8 cellular contexts compared by ENCODE assay signal in the genomic region with DNA sequence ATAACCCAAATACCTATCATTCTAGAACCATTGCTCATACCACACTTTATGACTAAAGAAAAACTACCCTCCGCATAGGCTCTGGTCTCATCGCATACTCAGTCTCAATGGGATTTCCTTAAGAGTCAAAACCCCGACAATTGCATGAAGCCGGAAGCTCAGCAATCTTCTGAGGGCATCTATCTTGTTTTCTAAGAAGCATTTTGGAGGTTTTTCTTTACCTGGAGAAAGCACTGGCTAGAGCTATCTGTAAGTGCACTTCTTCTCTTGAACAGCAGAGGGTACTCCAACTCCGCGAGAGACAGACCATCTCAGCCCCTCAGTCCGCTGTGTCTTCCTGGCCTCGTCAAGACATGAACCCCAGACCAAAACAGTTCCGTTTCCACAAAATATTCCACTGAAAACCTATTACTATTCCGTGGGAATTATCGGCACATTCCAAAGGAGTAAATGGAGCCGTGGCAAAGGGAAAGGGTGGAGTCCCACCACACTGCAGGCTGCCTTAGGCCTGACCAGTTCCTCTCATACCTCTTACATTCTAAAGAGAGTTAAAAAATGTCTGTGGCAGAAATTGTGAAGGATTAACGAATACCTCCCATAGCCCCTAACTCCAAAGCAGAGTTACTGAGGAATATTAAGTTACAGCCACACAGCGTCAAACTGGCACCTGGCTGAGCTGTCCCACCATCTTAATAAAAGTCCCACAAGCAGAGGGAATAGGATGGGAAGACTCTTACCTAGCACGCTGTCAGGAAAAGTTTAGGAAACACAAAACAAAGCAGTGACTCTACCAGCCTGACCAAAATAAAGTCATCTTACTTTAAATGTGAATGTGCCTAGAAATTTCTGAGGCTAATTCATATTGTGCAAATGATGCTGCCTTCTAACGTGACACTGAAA.
DNase-seq lines count a peak whose midpoint lies in the region; ATAC-seq and TF ChIP-seq lines count a peak whose summit lies in the region.

No MANE protein-coding gene starts in this region.

- TF ChIP-seq CTCF in WTC11 (IDR thresholded peaks at IDR 0.05), result peak; percentile 83

- H3K4me3 Mint-ChIP-seq in WTC11 (peak overlapping the region; percentile 49), memory B cell (peak overlapping the region; percentile 58)
- H3K4me3 Mint-ChIP-seq in effector memory CD8-positive, alpha-beta T cell, result no peak overlapping the region

- H3K27me3 Mint-ChIP-seq in WTC11 (ENCODE audit: low read depth) (no peaks in the 10 kb centered on the region), memory B cell (no peaks in the 10 kb centered on the region)
- H3K27me3 Mint-ChIP-seq in effector memory CD8-positive, alpha-beta T cell, result no peaks in the 10 kb centered on the region

- DNase-seq in AML-193 (lab: John Stamatoyannopoulos, UW), result peak; percentile 1 to 11
- DNase-seq in NCI-H1694 treated with DMSO at 0.1 percent for 48 hours (lab: John Stamatoyannopoulos, UW), result peak; percentile 33
- peak; percentile 62 for DNase-seq in WTC11 (ENCODE audit: low spot score)
- peak; percentile 0 to 5 (median 3) for DNase-seq in effector memory CD8-positive, alpha-beta T cell
- DNase-seq in memory B cell (ENCODE audit: low spot score in 2 of 2), result peak; percentile 42 to 47
- peak in 37 of 49 donors; percentile 1 to 58 (median 16) for DNase-seq in substantia nigra (lab: John Stamatoyannopoulos, UW)

- H3K36me3 Mint-ChIP-seq in WTC11 (no peaks in the 10 kb centered on the region), memory B cell (no peaks in the 10 kb centered on the region)
- H3K36me3 Mint-ChIP-seq in effector memory CD8-positive, alpha-beta T cell (ENCODE audit: insufficient read depth), result no peaks in the 10 kb centered on the region

- H3K9me3 Mint-ChIP-seq in WTC11 (no peaks in the 10 kb centered on the region), memory B cell (no peaks in the 10 kb centered on the region)
- H3K9me3 Mint-ChIP-seq in effector memory CD8-positive, alpha-beta T cell, result no peaks in the 10 kb centered on the region

- H3K27ac ChIP-seq in substantia nigra (ENCODE audit: low read depth, low read length, poor library complexity, severe bottlenecking), result no peak overlapping the region

- CTCF ChIA-PET in WTC11 (lab: Charles Lee), result interaction anchor here (0.6 to 1.5 kb wide), 37 partner anchors 9 to 1042 kb away, joined by 3 to 13 read pairs (median 3); no protein-coding TSS in a partner anchor

- no peak overlapping the region for H3K27ac Mint-ChIP-seq in WTC11
- no peak overlapping the region for H3K27ac Mint-ChIP-seq in effector memory CD8-positive, alpha-beta T cell
- no peak overlapping the region for H3K27ac Mint-ChIP-seq in memory B cell

- POLR2A ChIA-PET in WTC11 (lab: Charles Lee), result no interaction called here

- peaks cover 18% of the 10 kb centered on the region for H3K4me1 Mint-ChIP-seq in WTC11
- peaks cover 0 to 4% of the 10 kb centered on the region in 2 donors for H3K4me1 Mint-ChIP-seq in effector memory CD8-positive, alpha-beta T cell (ENCODE audit: low read depth in 2 of 2)
- peaks cover 7% of the 10 kb centered on the region for H3K4me1 Mint-ChIP-seq in memory B cell

- peak; percentile 98 for ATAC-seq in GM18519 (IDR thresholded peaks at IDR 0.05; ENCODE audit: low FRiP score, unreplicated experiment)
- peak; percentile 100 for ATAC-seq in HG02970 (IDR thresholded peaks at IDR 0.05; ENCODE audit: low FRiP score, unreplicated experiment)
- ATAC-seq in WTC11, result peak; percentile 100
- no peak for ATAC-seq in effector memory CD8-positive, alpha-beta T cell (replicated peaks)
- peak; percentile 96 for ATAC-seq in memory B cell (ENCODE audit: low read depth)

TF ChIP-seq in WTC11, 78 proteins besides CTCF, POLR2A, EP300 and RAD21:
- TF ChIP-seq GTF2I (CRISPR knock-in tag; conservative IDR thresholded peaks at IDR 0.05) (no peak), ZNF396 (CRISPR knock-in tag; IDR thresholded peaks at IDR 0.05; ENCODE audit: borderline replicate concordance) (no peak), FOXP1 (CRISPR knock-in tag; IDR thresholded peaks at IDR 0.05; ENCODE audit: borderline replicate concordance) (no peak), NFYB (CRISPR knock-in tag; conservative IDR thresholded peaks at IDR 0.05; ENCODE audit: low read depth) (no peak), SOX15 (CRISPR knock-in tag; IDR thresholded peaks at IDR 0.05) (no peak), ZNF121 (CRISPR knock-in tag; IDR thresholded peaks at IDR 0.05) (no peak), MXD4 (CRISPR knock-in tag; IDR thresholded peaks at IDR 0.05; ENCODE audit: borderline replicate concordance) (no peak)
- TF ChIP-seq, protein P1, sequence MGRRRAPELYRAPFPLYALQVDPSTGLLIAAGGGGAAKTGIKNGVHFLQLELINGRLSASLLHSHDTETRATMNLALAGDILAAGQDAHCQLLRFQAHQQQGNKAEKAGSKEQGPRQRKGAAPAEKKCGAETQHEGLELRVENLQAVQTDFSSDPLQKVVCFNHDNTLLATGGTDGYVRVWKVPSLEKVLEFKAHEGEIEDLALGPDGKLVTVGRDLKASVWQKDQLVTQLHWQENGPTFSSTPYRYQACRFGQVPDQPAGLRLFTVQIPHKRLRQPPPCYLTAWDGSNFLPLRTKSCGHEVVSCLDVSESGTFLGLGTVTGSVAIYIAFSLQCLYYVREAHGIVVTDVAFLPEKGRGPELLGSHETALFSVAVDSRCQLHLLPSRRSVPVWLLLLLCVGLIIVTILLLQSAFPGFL (CRISPR knock-in tag; IDR thresholded peaks at IDR 0.05; ENCODE audit: borderline replicate concordance), result no peak
- TF ChIP-seq, protein P2, sequence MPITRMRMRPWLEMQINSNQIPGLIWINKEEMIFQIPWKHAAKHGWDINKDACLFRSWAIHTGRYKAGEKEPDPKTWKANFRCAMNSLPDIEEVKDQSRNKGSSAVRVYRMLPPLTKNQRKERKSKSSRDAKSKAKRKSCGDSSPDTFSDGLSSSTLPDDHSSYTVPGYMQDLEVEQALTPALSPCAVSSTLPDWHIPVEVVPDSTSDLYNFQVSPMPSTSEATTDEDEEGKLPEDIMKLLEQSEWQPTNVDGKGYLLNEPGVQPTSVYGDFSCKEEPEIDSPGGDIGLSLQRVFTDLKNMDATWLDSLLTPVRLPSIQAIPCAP (CRISPR knock-in tag; IDR thresholded peaks at IDR 0.05), result no peak
- TF ChIP-seq, protein P3, sequence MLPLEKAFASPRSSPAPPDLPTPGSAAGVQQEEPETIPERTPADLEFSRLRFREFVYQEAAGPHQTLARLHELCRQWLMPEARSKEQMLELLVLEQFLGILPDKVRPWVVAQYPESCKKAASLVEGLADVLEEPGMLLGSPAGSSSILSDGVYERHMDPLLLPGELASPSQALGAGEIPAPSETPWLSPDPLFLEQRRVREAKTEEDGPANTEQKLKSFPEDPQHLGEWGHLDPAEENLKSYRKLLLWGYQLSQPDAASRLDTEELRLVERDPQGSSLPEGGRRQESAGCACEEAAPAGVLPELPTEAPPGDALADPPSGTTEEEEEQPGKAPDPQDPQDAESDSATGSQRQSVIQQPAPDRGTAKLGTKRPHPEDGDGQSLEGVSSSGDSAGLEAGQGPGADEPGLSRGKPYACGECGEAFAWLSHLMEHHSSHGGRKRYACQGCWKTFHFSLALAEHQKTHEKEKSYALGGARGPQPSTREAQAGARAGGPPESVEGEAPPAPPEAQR (CRISPR knock-in tag; IDR thresholded peaks at IDR 0.05), result no peak
- TF ChIP-seq, protein P4, sequence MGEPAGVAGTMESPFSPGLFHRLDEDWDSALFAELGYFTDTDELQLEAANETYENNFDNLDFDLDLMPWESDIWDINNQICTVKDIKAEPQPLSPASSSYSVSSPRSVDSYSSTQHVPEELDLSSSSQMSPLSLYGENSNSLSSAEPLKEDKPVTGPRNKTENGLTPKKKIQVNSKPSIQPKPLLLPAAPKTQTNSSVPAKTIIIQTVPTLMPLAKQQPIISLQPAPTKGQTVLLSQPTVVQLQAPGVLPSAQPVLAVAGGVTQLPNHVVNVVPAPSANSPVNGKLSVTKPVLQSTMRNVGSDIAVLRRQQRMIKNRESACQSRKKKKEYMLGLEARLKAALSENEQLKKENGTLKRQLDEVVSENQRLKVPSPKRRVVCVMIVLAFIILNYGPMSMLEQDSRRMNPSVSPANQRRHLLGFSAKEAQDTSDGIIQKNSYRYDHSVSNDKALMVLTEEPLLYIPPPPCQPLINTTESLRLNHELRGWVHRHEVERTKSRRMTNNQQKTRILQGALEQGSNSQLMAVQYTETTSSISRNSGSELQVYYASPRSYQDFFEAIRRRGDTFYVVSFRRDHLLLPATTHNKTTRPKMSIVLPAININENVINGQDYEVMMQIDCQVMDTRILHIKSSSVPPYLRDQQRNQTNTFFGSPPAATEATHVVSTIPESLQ (CRISPR knock-in tag; IDR thresholded peaks at IDR 0.05), result no peak
- TF ChIP-seq, protein P5, sequence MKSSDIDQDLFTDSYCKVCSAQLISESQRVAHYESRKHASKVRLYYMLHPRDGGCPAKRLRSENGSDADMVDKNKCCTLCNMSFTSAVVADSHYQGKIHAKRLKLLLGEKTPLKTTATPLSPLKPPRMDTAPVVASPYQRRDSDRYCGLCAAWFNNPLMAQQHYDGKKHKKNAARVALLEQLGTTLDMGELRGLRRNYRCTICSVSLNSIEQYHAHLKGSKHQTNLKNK (CRISPR knock-in tag; IDR thresholded peaks at IDR 0.05), result no peak
- TF ChIP-seq, protein P6, sequence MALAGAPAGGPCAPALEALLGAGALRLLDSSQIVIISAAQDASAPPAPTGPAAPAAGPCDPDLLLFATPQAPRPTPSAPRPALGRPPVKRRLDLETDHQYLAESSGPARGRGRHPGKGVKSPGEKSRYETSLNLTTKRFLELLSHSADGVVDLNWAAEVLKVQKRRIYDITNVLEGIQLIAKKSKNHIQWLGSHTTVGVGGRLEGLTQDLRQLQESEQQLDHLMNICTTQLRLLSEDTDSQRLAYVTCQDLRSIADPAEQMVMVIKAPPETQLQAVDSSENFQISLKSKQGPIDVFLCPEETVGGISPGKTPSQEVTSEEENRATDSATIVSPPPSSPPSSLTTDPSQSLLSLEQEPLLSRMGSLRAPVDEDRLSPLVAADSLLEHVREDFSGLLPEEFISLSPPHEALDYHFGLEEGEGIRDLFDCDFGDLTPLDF (CRISPR knock-in tag; IDR thresholded peaks at IDR 0.05), result no peak
- TF ChIP-seq, protein P7, sequence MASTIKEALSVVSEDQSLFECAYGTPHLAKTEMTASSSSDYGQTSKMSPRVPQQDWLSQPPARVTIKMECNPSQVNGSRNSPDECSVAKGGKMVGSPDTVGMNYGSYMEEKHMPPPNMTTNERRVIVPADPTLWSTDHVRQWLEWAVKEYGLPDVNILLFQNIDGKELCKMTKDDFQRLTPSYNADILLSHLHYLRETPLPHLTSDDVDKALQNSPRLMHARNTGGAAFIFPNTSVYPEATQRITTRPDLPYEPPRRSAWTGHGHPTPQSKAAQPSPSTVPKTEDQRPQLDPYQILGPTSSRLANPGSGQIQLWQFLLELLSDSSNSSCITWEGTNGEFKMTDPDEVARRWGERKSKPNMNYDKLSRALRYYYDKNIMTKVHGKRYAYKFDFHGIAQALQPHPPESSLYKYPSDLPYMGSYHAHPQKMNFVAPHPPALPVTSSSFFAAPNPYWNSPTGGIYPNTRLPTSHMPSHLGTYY (CRISPR knock-in tag; IDR thresholded peaks at IDR 0.05), result no peak

Comparison
In these comparisons a context has a peak if more than half of its experiments do, and no peak if none do; other contexts are left out.
1. DNase-seq: peak in every context shown above with its lines; median percentile 62 in WTC11; 44 in memory B cell; 33 in NCI-H1694 treated with DMSO at 0.1 percent for 48 hours; 16 in substantia nigra; 6 in AML-193; 3 in effector memory CD8-positive, alpha-beta T cell.
2. H3K4me3 Mint-ChIP-seq: peak in WTC11 (single experiment) and memory B cell (single experiment); none in effector memory CD8-positive, alpha-beta T cell (0 of 2).